ENCODE assay signal across 1 cellular context in genomic region chr1:43974443-43975248, GRCh38.
A peak's percentile ranks its signal among the peaks of the same experiment; 100 is the strongest.
TF ChIP-seq lines count a peak whose summit lies in the region.

Gene ATP6V0B, plus strand, starts transcription at chr1:43974960. Its CDS starts 81 bp downstream, at chr1:43975041.

TF ChIP-seq in HepG2, 621 proteins besides CTCF, POLR2A, EP300 and RAD21 (continued from another document and continues in another):
- TF ChIP-seq ZNF275 (CRISPR knock-in tag; IDR thresholded peaks at IDR 0.05; ENCODE audit: borderline replicate concordance) (peak; percentile 89; the same call in 1 of the 2 replicates), NFIB (CRISPR knock-in tag; IDR thresholded peaks at IDR 0.05; ENCODE audit: borderline replicate concordance) (no peak), PLRG1 (conservative IDR thresholded peaks at IDR 0.05) (no peak), MTA3 (CRISPR knock-in tag; IDR thresholded peaks at IDR 0.05) (no peak), SMARCC2 (IDR thresholded peaks at IDR 0.05) (no peak), ATF7 (IDR thresholded peaks at IDR 0.05) (no peak), ATF7 (CRISPR knock-in tag; IDR thresholded peaks at IDR 0.05) (no peak), ZBTB10 (CRISPR knock-in tag; IDR thresholded peaks at IDR 0.05; ENCODE audit: borderline replicate concordance) (no peak), KAT7 (CRISPR knock-in tag; IDR thresholded peaks at IDR 0.05; ENCODE audit: borderline replicate concordance) (peak; percentile 85; the same call in 1 of the 2 replicates), KLF12 (CRISPR knock-in tag; IDR thresholded peaks at IDR 0.05; ENCODE audit: borderline replicate concordance) (no peak), ZNF12 (CRISPR knock-in tag; IDR thresholded peaks at IDR 0.05) (0 out of 2 replicates have a peak, but pooled peaks have one; percentile 24), ZNF329 (CRISPR knock-in tag; IDR thresholded peaks at IDR 0.05; ENCODE audit: low read depth) (no peak), CBX2 (IDR thresholded peaks at IDR 0.05; ENCODE audit: low read depth, low read length) (no peak), CBX2 (CRISPR knock-in tag; IDR thresholded peaks at IDR 0.05; ENCODE audit: low read depth) (no peak), HINFP (CRISPR knock-in tag; IDR thresholded peaks at IDR 0.05; ENCODE audit: low read depth) (no peak), NCOA1 (CRISPR knock-in tag; IDR thresholded peaks at IDR 0.05) (no peak), ZC3H4 (CRISPR knock-in tag; IDR thresholded peaks at IDR 0.05; ENCODE audit: borderline replicate concordance) (no peak), ZNF629 (CRISPR knock-in tag; conservative IDR thresholded peaks at IDR 0.05) (no peak), ZNF496 (CRISPR knock-in tag; IDR thresholded peaks at IDR 0.05; ENCODE audit: insufficient replicate concordance) (no peak), ZNF441 (CRISPR knock-in tag; IDR thresholded peaks at IDR 0.05; ENCODE audit: borderline replicate concordance) (peak; percentile 76), GATAD2A (CRISPR knock-in tag; IDR thresholded peaks at IDR 0.05) (0 out of 2 replicates have a peak, but pooled peaks have one; percentile 20), ZNF512B (CRISPR knock-in tag; IDR thresholded peaks at IDR 0.05; ENCODE audit: borderline replicate concordance) (no peak), PHF20 (CRISPR knock-in tag; IDR thresholded peaks at IDR 0.05) (peak; percentile 77), HMGA1 (CRISPR knock-in tag; conservative IDR thresholded peaks at IDR 0.05) (no peak), ISL2 (CRISPR knock-in tag; IDR thresholded peaks at IDR 0.05) (no peak), CEBPZ (IDR thresholded peaks at IDR 0.05; ENCODE audit: low read length) (no peak), THAP9 (CRISPR knock-in tag; IDR thresholded peaks at IDR 0.05; ENCODE audit: borderline replicate concordance) (peak; percentile 43; the same call in 1 of the 2 replicates), ZNF775 (CRISPR knock-in tag; IDR thresholded peaks at IDR 0.05; ENCODE audit: borderline replicate concordance) (no peak), MIER3 (CRISPR knock-in tag; IDR thresholded peaks at IDR 0.05; ENCODE audit: borderline replicate concordance) (no peak; the same call in 1 of the 2 replicates), SETDB1 (CRISPR knock-in tag; IDR thresholded peaks at IDR 0.05; ENCODE audit: borderline replicate concordance) (no peak), HDAC2 (CRISPR knock-in tag; IDR thresholded peaks at IDR 0.05) (peak; percentile 63), ZSCAN30 (CRISPR knock-in tag; IDR thresholded peaks at IDR 0.05) (no peak), RORA (CRISPR knock-in tag; IDR thresholded peaks at IDR 0.05) (no peak), WIZ (CRISPR knock-in tag; IDR thresholded peaks at IDR 0.05) (no peak), CREB3 (CRISPR knock-in tag; IDR thresholded peaks at IDR 0.05) (0 out of 2 replicates have a peak, but pooled peaks have one; percentile 48), MAFG (CRISPR knock-in tag; IDR thresholded peaks at IDR 0.05) (no peak), ZBTB37 (CRISPR knock-in tag; IDR thresholded peaks at IDR 0.05) (no peak), ZNF256 (CRISPR knock-in tag; conservative IDR thresholded peaks at IDR 0.05) (no peak), ZNF678 (CRISPR knock-in tag; IDR thresholded peaks at IDR 0.05) (no peak), PBX3 (CRISPR knock-in tag; IDR thresholded peaks at IDR 0.05; ENCODE audit: borderline replicate concordance) (no peak), ZNF292 (CRISPR knock-in tag; IDR thresholded peaks at IDR 0.05; ENCODE audit: borderline replicate concordance, low read depth) (0 out of 2 replicates have a peak, but pooled peaks have one; percentile 32), RFXAP (CRISPR knock-in tag; IDR thresholded peaks at IDR 0.05; ENCODE audit: borderline replicate concordance) (no peak), E2F5 (CRISPR knock-in tag; conservative IDR thresholded peaks at IDR 0.05) (no peak)
